Comparison of ENCODE assay signal across 8 cellular contexts in the genomic region with DNA sequence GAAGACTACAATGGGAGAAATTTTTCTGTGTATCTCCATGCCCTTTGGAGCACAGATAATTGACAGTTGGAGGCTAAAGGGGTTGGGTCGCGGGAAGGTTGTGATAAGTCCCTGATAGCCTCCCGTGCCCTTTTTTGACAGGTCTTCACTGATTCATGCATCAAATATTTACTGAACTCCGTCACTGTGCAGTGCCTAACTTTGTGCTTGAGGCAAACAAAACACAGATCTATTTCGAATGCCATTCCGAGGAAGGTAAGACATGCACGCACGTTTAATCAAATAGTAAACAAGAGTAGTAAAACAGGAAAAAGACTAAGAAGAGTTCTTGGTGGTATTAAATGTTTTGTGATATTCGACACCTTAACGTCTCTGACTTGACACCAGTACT. TPM values are rescaled to one million over a fixed set of nuclear protein-coding genes. Genes with fewer than 3 reads are reported as not detected.
DNase-seq lines count a peak whose midpoint lies in the region; ATAC-seq and TF ChIP-seq lines count a peak whose summit lies in the region.

No MANE protein-coding gene starts in this region.

- peak; percentile 28 for ATAC-seq in HCT116

- no peaks in the 10 kb centered on the region for H3K27me3 Mint-ChIP-seq in activated naive CD8-positive, alpha-beta T cell

- peak overlapping the region; percentile 93 for H3K27ac ChIP-seq in 22Rv1
- H3K27ac ChIP-seq in HCT116 (ENCODE audit: low read depth, low read length) = peak overlapping the region; percentile 83
- H3K27ac ChIP-seq in layer of hippocampus (ENCODE audit: low read depth, low read length) = peak overlapping the region; percentile 77
- peak overlapping the region in 3 of 4 donors; percentile 89 to 95 (median 90) for H3K27ac ChIP-seq in tibial nerve

- H3K4me3 Mint-ChIP-seq in activated naive CD8-positive, alpha-beta T cell = peak overlapping the region; percentile 100

- no peak for TF ChIP-seq RAD21 in HCT116 (IDR thresholded peaks at IDR 0.05; ENCODE audit: low read depth)

- RAD21 ChIA-PET in HCT116 (lab: Charles Lee; ENCODE audit: low non-redundant PET in 1 of 2, low total read pairs in 2 of 2, uncharacterized antibody in 2 of 2, unreplicated experiment in 2 of 2) = no interaction called here

- H3K4me3 ChIP-seq in HCT116 (replicated peaks in 1 of 2; ENCODE audit: low read depth in 1 of 2, low read length in 2 of 2) (peak overlapping the region; percentile 79 to 90), tibial nerve (peak overlapping the region; percentile 72 to 94 (median 84))

- TF ChIP-seq CTCF in 22Rv1 (IDR thresholded peaks at IDR 0.05) (no peak), HCT116 (IDR thresholded peaks at IDR 0.05 in 2 of 3, conservative IDR thresholded peaks at IDR 0.05 in 1 of 3; ENCODE audit: borderline replicate concordance in 1 of 3, insufficient read depth in 1 of 3, low read depth in 2 of 3, low read length in 2 of 3) (no peak), tibial nerve (IDR thresholded peaks at IDR 0.05) (no peak)

- H3K9ac ChIP-seq in HCT116 (ENCODE audit: low read length) = peak overlapping the region; percentile 95

- WGBS in tibial nerve, 2 donors = 9 to 14% methylated on average over 10 of the region's 10 CpGs

- intact Hi-C loops in HCT116 (cut with micrococcal nuclease) = loop anchor here (1.0 to 5.0 kb wide), 6 partner anchors 85 to 639 kb away; partner anchors contain the start of genes C2CD4D, PI4KB, PSMB4 and ZNF687

- DNase-seq in HCT116 (ENCODE audit: low read depth, low spot score) (no peak), tibial nerve (ENCODE audit: low spot score in 2 of 2) (peak in 1 of 2 donors; percentile 12), NCI-H2107 (lab: John Stamatoyannopoulos, UW) (no peak), NCI-H2171 treated with DMSO at 0.1 percent for 48 hours (lab: John Stamatoyannopoulos, UW) (no peak)
- DNase-seq in central memory CD4-positive, alpha-beta T cell = no peak

- H3K4me1 Mint-ChIP-seq in activated naive CD8-positive, alpha-beta T cell (ENCODE audit: low read depth) = peaks cover 40% of the 10 kb centered on the region

- no peaks in the 10 kb centered on the region for H3K9me3 ChIP-seq in HCT116 (ENCODE audit: control insufficient read depth in 1 of 2, insufficient read depth in 1 of 2, low read depth in 1 of 2, low read length in 2 of 2)
- H3K9me3 ChIP-seq in tibial nerve = no peaks in the 10 kb centered on the region

- POLR2A ChIA-PET in HCT116 (lab: Charles Lee) = no interaction called here

- no peaks in the 10 kb centered on the region for H3K36me3 Mint-ChIP-seq in activated naive CD8-positive, alpha-beta T cell

- no peaks in the 10 kb centered on the region for H3K9me3 Mint-ChIP-seq in activated naive CD8-positive, alpha-beta T cell (ENCODE audit: low read depth)

- H3K79me2 ChIP-seq in HCT116 (ENCODE audit: insufficient read depth, low read length) = peaks cover 60% of the 10 kb centered on the region

- TF ChIP-seq POLR2A in HCT116 (IDR thresholded peaks at IDR 0.05; ENCODE audit: borderline replicate concordance, extremely low read depth, insufficient read depth, insufficient read length) (no peak), tibial nerve (IDR thresholded peaks at IDR 0.05) (no peak)

- H3K4me1 ChIP-seq in HCT116 (ENCODE audit: control insufficient read depth in 1 of 2, insufficient read depth in 2 of 2, low read length in 2 of 2) (peaks cover 29 to 43% of the 10 kb centered on the region in 2 experiments), tibial nerve (peaks cover 0 to 47% (median 27%) of the 10 kb centered on the region in 4 donors)

- TF ChIP-seq EP300 in tibial nerve (IDR thresholded peaks at IDR 0.05) = no peak

- H4K20me1 ChIP-seq in HCT116 (ENCODE audit: insufficient read depth) = no peaks in the 10 kb centered on the region

- H3K9me2 ChIP-seq in HCT116 (ENCODE audit: insufficient read depth) = no peaks in the 10 kb centered on the region

- H3K27ac Mint-ChIP-seq in activated naive CD8-positive, alpha-beta T cell = peak overlapping the region; percentile 96

- H3K27me3 ChIP-seq in HCT116 (ENCODE audit: insufficient read depth, low read length) = no peaks in the 10 kb centered on the region
- H3K27me3 ChIP-seq in layer of hippocampus (ENCODE audit: control insufficient read depth, insufficient read depth, low read length) = no peaks in the 10 kb centered on the region
- no peaks in the 10 kb centered on the region for H3K27me3 ChIP-seq in tibial nerve

- no peak overlapping the region for H2AFZ ChIP-seq in HCT116 (ENCODE audit: low read depth, low read length, poor library complexity, severe bottlenecking)

- H3K4me2 ChIP-seq in HCT116 (ENCODE audit: low read length) = peak overlapping the region; percentile 81

- H3K36me3 ChIP-seq in HCT116 (ENCODE audit: control insufficient read depth in 1 of 2, insufficient read depth in 2 of 2, low read length in 2 of 2) (peaks cover 0 to 2% of the 10 kb centered on the region in 2 experiments; a peak in 1 of 4 replicates), tibial nerve (peaks cover 0 to 4% (median 0%) of the 10 kb centered on the region in 3 donors)

- no TSS peak for BruUV-seq in HCT116 (replicated peaks; lab: Mats Ljungman, UMichigan)

- CTCF ChIA-PET in HCT116 (lab: Charles Lee) = no interaction called here

TF ChIP-seq in HCT116, 20 proteins besides CTCF, POLR2A, EP300 and RAD21:
- TF ChIP-seq ZFX (IDR thresholded peaks at IDR 0.05) (no peak), EZH2phosphoT487 (IDR thresholded peaks at IDR 0.05; ENCODE audit: borderline replicate concordance) (no peak)

RNA-seq across cellular contexts. Expression of gene PIP5K1A, which starts 0.5 kb away (rescaled TPM):
- total RNA-seq in HCT116 (2021; ENCODE audit: unreplicated experiment) = 75.4 TPM
- polyA plus RNA-seq in HCT116 (2012) = 52.8 and 55.0 TPM in 2 replicates
- 10 to 100 TPM; 52.6 to 89.0 (median 62.4) TPM for total RNA-seq in tibial nerve

RNA-seq across cellular contexts. Expression of gene VPS72, which starts 7.9 kb away (rescaled TPM):
- total RNA-seq in HCT116 (2021; ENCODE audit: unreplicated experiment) = 68.9 TPM
- 47.7 and 57.3 TPM in 2 replicates for polyA plus RNA-seq in HCT116 (2012)
- total RNA-seq in tibial nerve = 10 to 100 TPM; 24.5 to 35.5 (median 31.0) TPM

RNA-seq across cellular contexts. Expression of gene TMOD4, which starts 22.1 kb away (rescaled TPM):
- total RNA-seq in HCT116 (2021; ENCODE audit: unreplicated experiment) = 1.8 TPM
- polyA plus RNA-seq in HCT116 (2012) = 0.51 and 1.3 TPM in 2 replicates
- total RNA-seq in tibial nerve = 1 to 10 TPM in 2 of 4 donors, not detected in 2; 1.1 to 4.8 TPM

RNA-seq across cellular contexts. Expression of gene SCNM1, which starts 31.9 kb away (rescaled TPM):
- total RNA-seq in HCT116 (2021; ENCODE audit: unreplicated experiment) (34.1 TPM), tibial nerve (10 to 100 TPM; 20.5 to 42.6 (median 31.2) TPM)
- 28.2 and 40.0 TPM in 2 replicates for polyA plus RNA-seq in HCT116 (2012)

RNA-seq across cellular contexts. Expression of gene LYSMD1, which starts 32.2 kb away (rescaled TPM):
- total RNA-seq in HCT116 (2021; ENCODE audit: unreplicated experiment) = 5.0 TPM
- 3.4 and 4.9 TPM in 2 replicates for polyA plus RNA-seq in HCT116 (2012)
- total RNA-seq in tibial nerve = 10 to 100 TPM; 10.1 to 16.5 (median 13.8) TPM
